12 cellular contexts compared by ENCODE assay signal in genomic region chr3:186786810-186787375, GRCh38. TPM values are rescaled to one million over a fixed set of nuclear protein-coding genes. Genes with fewer than 3 reads are reported as not detected.
DNase-seq lines count a peak whose midpoint lies in the region; ATAC-seq lines count a peak whose summit lies in the region.
"Had no signal": no experiment of that assay in that cellular context is flagged by ENCODE, and none has a peak within 500 bp of the region (broad histone marks: within the 10 kb centered on the region; RNA-seq: fewer than 3 reads in every experiment).

No MANE protein-coding gene starts in this region.

- no peaks in the 10 kb centered on the region for H3K9me3 Mint-ChIP-seq in activated T-cell treated with anti-CD3 and anti-CD28 coated beads, Interleukin-2, amount 50 U/mL, for 24 hours
- no peaks in the 10 kb centered on the region for H3K9me3 Mint-ChIP-seq in T-cell
- H3K9me3 Mint-ChIP-seq in stimulated activated naive B cell treated with anti-CD40 and anti-IgM and Interleukin-4, amounts not matched to agents 10 μg/mL and 1 μg/mL and 100 μg/mL, for 72 hours = no peaks in the 10 kb centered on the region

- ATAC-seq in T-cell (replicated peaks in 1 of 4) = no peak
- ATAC-seq in stimulated activated naive B cell treated with anti-CD40 and anti-IgM and Interleukin-4, amounts not matched to agents 10 μg/mL and 1 μg/mL and 100 μg/mL, for 72 hours (replicated peaks) = no peak
- no peak for ATAC-seq in GM18907 (IDR thresholded peaks at IDR 0.05; ENCODE audit: unreplicated experiment)

- H3K36me3 Mint-ChIP-seq in activated T-cell treated with anti-CD3 and anti-CD28 coated beads, Interleukin-2, amount 50 U/mL, for 24 hours (ENCODE audit: low read depth) = peaks cover 95% of the 10 kb centered on the region
- peaks cover 61% of the 10 kb centered on the region for H3K36me3 Mint-ChIP-seq in T-cell
- peaks cover 55 to 64% of the 10 kb centered on the region in 2 donors for H3K36me3 Mint-ChIP-seq in stimulated activated naive B cell treated with anti-CD40 and anti-IgM and Interleukin-4, amounts not matched to agents 10 μg/mL and 1 μg/mL and 100 μg/mL, for 72 hours

- DNase-seq in activated T-cell treated with anti-CD3 and anti-CD28 coated beads, Interleukin-2, amount 50 U/mL, for 24 hours = no peak
- DNase-seq in activated T-cell treated with anti-CD3 and anti-CD28 coated beads, Interleukin-2, amount 50 U/mL, for 48 hours = no peak
- DNase-seq in T-cell (no peak), fibroblast of peridontal ligament (ENCODE audit: extremely low read depth) (peak; percentile 14), SIG-M5 treated with dmso at 0.1 percent for 504 hours (lab: John Stamatoyannopoulos, UW; ENCODE audit: unreplicated experiment) (no peak)
- no peak for DNase-seq in stimulated activated naive B cell treated with anti-CD40 and anti-IgM and Interleukin-4, amounts not matched to agents 10 μg/mL and 1 μg/mL and 100 μg/mL, for 72 hours
- DNase-seq in effector CD8-positive, alpha-beta T cell (lab: John Stamatoyannopoulos, UW) = no peak
- DNase-seq: DMS153, H7, NCI-H1105 treated with DMSO at 0.1 percent for 48 hours had no signal

- no peaks in the 10 kb centered on the region for H3K27me3 Mint-ChIP-seq in activated T-cell treated with anti-CD3 and anti-CD28 coated beads, Interleukin-2, amount 50 U/mL, for 24 hours
- H3K27me3 Mint-ChIP-seq in T-cell = peaks cover 0 to 2% of the 10 kb centered on the region in 2 donors
- H3K27me3 Mint-ChIP-seq in stimulated activated naive B cell treated with anti-CD40 and anti-IgM and Interleukin-4, amounts not matched to agents 10 μg/mL and 1 μg/mL and 100 μg/mL, for 72 hours = peaks cover 0 to 5% of the 10 kb centered on the region in 2 donors

- H3K27ac Mint-ChIP-seq in activated T-cell treated with anti-CD3 and anti-CD28 coated beads, Interleukin-2, amount 50 U/mL, for 24 hours = peak overlapping the region; percentile 100
- peak overlapping the region; percentile 74 to 100 for H3K27ac Mint-ChIP-seq in T-cell
- peak overlapping the region; percentile 100 for H3K27ac Mint-ChIP-seq in stimulated activated naive B cell treated with anti-CD40 and anti-IgM and Interleukin-4, amounts not matched to agents 10 μg/mL and 1 μg/mL and 100 μg/mL, for 72 hours

- H3K4me3 Mint-ChIP-seq in activated T-cell treated with anti-CD3 and anti-CD28 coated beads, Interleukin-2, amount 50 U/mL, for 24 hours = peak overlapping the region; percentile 100
- H3K4me3 Mint-ChIP-seq in T-cell = peak overlapping the region; percentile 98 to 100 (median 100)
- peak overlapping the region; percentile 19 to 25 for H3K4me3 Mint-ChIP-seq in stimulated activated naive B cell treated with anti-CD40 and anti-IgM and Interleukin-4, amounts not matched to agents 10 μg/mL and 1 μg/mL and 100 μg/mL, for 72 hours

- CTCF ChIA-PET in T-cell (lab: Charles Lee) = no interaction called here

- POLR2A ChIA-PET in T-cell (lab: Charles Lee) = no interaction called here

- peaks cover 52% of the 10 kb centered on the region for H3K4me1 Mint-ChIP-seq in activated T-cell treated with anti-CD3 and anti-CD28 coated beads, Interleukin-2, amount 50 U/mL, for 24 hours (ENCODE audit: low read depth)
- H3K4me1 Mint-ChIP-seq in T-cell = peaks cover 66 to 73% (median 68%) of the 10 kb centered on the region in 3 donors
- peaks cover 29 to 59% of the 10 kb centered on the region in 2 donors for H3K4me1 Mint-ChIP-seq in stimulated activated naive B cell treated with anti-CD40 and anti-IgM and Interleukin-4, amounts not matched to agents 10 μg/mL and 1 μg/mL and 100 μg/mL, for 72 hours

RNA-seq across cellular contexts. Expression of gene EIF4A2, which starts 3.5 kb away (rescaled TPM):
- 100 to 1,000 TPM; 544 to 870 (median 576) TPM for total RNA-seq in T-cell

RNA-seq across cellular contexts. Expression of gene RFC4, which starts 19.4 kb away (rescaled TPM):
- total RNA-seq in T-cell = 10 to 100 TPM; 13.4 to 21.0 (median 19.2) TPM

RNA-seq across cellular contexts. Expression of gene ADIPOQ, which starts 55.6 kb away (rescaled TPM):
- not detected for total RNA-seq in T-cell
- total RNA-seq: activated CD8-positive, alpha-beta memory T cell treated with anti-CD3 and anti-CD28 coated beads for 36 hours; H7 had no signal

Comparison
In these comparisons a context has a peak if more than half of its experiments do, and no peak if none do; other contexts are left out.
1. H3K4me3 Mint-ChIP-seq: peak in every context shown above with its lines; median percentile 100 in activated T-cell treated with anti-CD3 and anti-CD28 coated beads, Interleukin-2, amount 50 U/mL, for 24 hours; 100 in T-cell; 22 in stimulated activated naive B cell treated with anti-CD40 and anti-IgM and Interleukin-4, amounts not matched to agents 10 μg/mL and 1 μg/mL and 100 μg/mL, for 72 hours.